In the genomic region with DNA sequence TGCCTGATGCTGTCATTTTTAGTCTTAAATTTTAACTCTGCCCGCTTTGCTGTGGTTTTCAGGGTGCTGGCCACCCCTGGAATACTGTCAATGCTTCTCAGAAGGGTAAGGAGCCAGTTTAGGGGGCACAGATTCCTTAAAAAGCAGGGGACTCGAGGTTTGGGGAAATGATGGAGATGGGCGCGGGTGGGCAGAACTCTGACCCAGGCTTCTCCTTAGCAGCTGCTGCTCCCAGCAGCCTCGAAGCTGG, we compare ENCODE assay signal across 8 cellular contexts. TPM values are rescaled to one million over a fixed set of nuclear protein-coding genes. Genes with fewer than 3 reads are reported as not detected.
DNase-seq lines count a peak whose midpoint lies in the region; TF ChIP-seq lines count a peak whose summit lies in the region.

No MANE protein-coding gene starts in this region.

- DNase-seq in neural progenitor cell (ENCODE audit: low spot score): no peak
- DNase-seq in COLO829 (ENCODE audit: low spot score): no peak
- DNase-seq in activated CD8-positive, alpha-beta memory T cell treated with anti-CD3 and anti-CD28 coated beads, Interleukin-2, amount 50 U/mL, for 4 hours: no peak
- DNase-seq in activated CD4-positive, CD25-positive, alpha-beta regulatory T cell treated with anti-CD3 and anti-CD28 coated beads, Interleukin-2, amount 50 U/mL, for 72 hours: no peak
- no peak for DNase-seq in ureter (ENCODE audit: low spot score)

- H3K4me2 ChIP-seq in neural progenitor cell: peak overlapping the region; percentile 65

- peak overlapping the region in 3 of 4 donors; percentile 61 to 89 (median 88) for H3K4me3 Mint-ChIP-seq in IgD-negative memory B cell
- H3K4me3 Mint-ChIP-seq in dendritic cell treated with granulocyte-macrophage colony-stimulating factor and Interleukin-4, amounts not matched to agents 40 ng/mL and 50 ng/mL, for 4 days: no peak overlapping the region
- peak overlapping the region; percentile 39 for H3K4me3 Mint-ChIP-seq in neural progenitor cell

- TF ChIP-seq CTCF in neural progenitor cell (IDR thresholded peaks at IDR 0.05): no peak

- H3K36me3 Mint-ChIP-seq in IgD-negative memory B cell: peaks cover 6% of the 10 kb centered on the region
- peaks cover 93% of the 10 kb centered on the region for H3K36me3 Mint-ChIP-seq in dendritic cell treated with granulocyte-macrophage colony-stimulating factor and Interleukin-4, amounts not matched to agents 40 ng/mL and 50 ng/mL, for 4 days (ENCODE audit: low read depth)
- peaks cover 10% of the 10 kb centered on the region for H3K36me3 Mint-ChIP-seq in neural progenitor cell

- H3K4me1 Mint-ChIP-seq in IgD-negative memory B cell (peaks cover 24 to 34% (median 24%) of the 10 kb centered on the region in 3 donors), neural progenitor cell (peaks cover 33% of the 10 kb centered on the region)
- H3K4me1 Mint-ChIP-seq in dendritic cell treated with granulocyte-macrophage colony-stimulating factor and Interleukin-4, amounts not matched to agents 40 ng/mL and 50 ng/mL, for 4 days (ENCODE audit: low read depth): peaks cover 82% of the 10 kb centered on the region

- H3K9me3 ChIP-seq in neural progenitor cell (ENCODE audit: low read depth): no peaks in the 10 kb centered on the region

- peak overlapping the region in 2 of 3 donors; percentile 67 to 91 for H3K27ac Mint-ChIP-seq in IgD-negative memory B cell
- H3K27ac Mint-ChIP-seq in dendritic cell treated with granulocyte-macrophage colony-stimulating factor and Interleukin-4, amounts not matched to agents 40 ng/mL and 50 ng/mL, for 4 days: peak overlapping the region; percentile 55
- no peak overlapping the region for H3K27ac Mint-ChIP-seq in neural progenitor cell

- H3K4me1 ChIP-seq in ACC112 (ENCODE audit: control insufficient read depth, insufficient read depth, low read length, unreplicated experiment): peaks cover 14% of the 10 kb centered on the region
- H3K4me1 ChIP-seq in neural progenitor cell: peaks cover 25% of the 10 kb centered on the region

- H3K9me3 Mint-ChIP-seq in IgD-negative memory B cell: no peaks in the 10 kb centered on the region
- no peaks in the 10 kb centered on the region for H3K9me3 Mint-ChIP-seq in dendritic cell treated with granulocyte-macrophage colony-stimulating factor and Interleukin-4, amounts not matched to agents 40 ng/mL and 50 ng/mL, for 4 days
- no peaks in the 10 kb centered on the region for H3K9me3 Mint-ChIP-seq in neural progenitor cell

- no peak overlapping the region for H2AFZ ChIP-seq in ACC112 (ENCODE audit: low read length, unreplicated experiment)
- no peak overlapping the region for H2AFZ ChIP-seq in neural progenitor cell (replicated peaks)

- intact Hi-C loops in dendritic cell treated with granulocyte-macrophage colony-stimulating factor and Interleukin-4, amounts not matched to agents 40 ng/mL and 50 ng/mL, for 4 days (cut with micrococcal nuclease): no loop called here

- H3K79me2 ChIP-seq in ACC112 (ENCODE audit: control insufficient read depth, insufficient read depth, low read length, unreplicated experiment) (no peaks in the 10 kb centered on the region), neural progenitor cell (ENCODE audit: low read depth) (no peaks in the 10 kb centered on the region)

- no peaks in the 10 kb centered on the region for H4K20me1 ChIP-seq in neural progenitor cell (ENCODE audit: low read depth)

- H3K27me3 ChIP-seq in ACC112 (ENCODE audit: insufficient read depth, low read length) (no peaks in the 10 kb centered on the region), neural progenitor cell (no peaks in the 10 kb centered on the region)

- peaks cover 36% of the 10 kb centered on the region for H3F3A ChIP-seq in neural progenitor cell (ENCODE audit: low read depth)

- no peak overlapping the region for H3K9ac ChIP-seq in neural progenitor cell

- H3K27ac ChIP-seq in ACC112 (ENCODE audit: low read depth, low read length) (peak overlapping the region; percentile 3; the same call in 1 of the 2 replicates), neural progenitor cell (no peak overlapping the region)

- H3K36me3 ChIP-seq in ACC112 (ENCODE audit: insufficient read depth, low read length) (no peaks in the 10 kb centered on the region), neural progenitor cell (no peaks in the 10 kb centered on the region)

- H3K27me3 Mint-ChIP-seq in IgD-negative memory B cell (no peaks in the 10 kb centered on the region), neural progenitor cell (ENCODE audit: insufficient read depth, low read depth) (no peaks in the 10 kb centered on the region)
- H3K27me3 Mint-ChIP-seq in dendritic cell treated with granulocyte-macrophage colony-stimulating factor and Interleukin-4, amounts not matched to agents 40 ng/mL and 50 ng/mL, for 4 days: no peaks in the 10 kb centered on the region

- H3K4me3 ChIP-seq in ACC112 (ENCODE audit: low read depth, low read length) (no peak overlapping the region), neural progenitor cell (no peak overlapping the region)

RNA-seq across cellular contexts. Expression of a gene that starts 23.7 kb away (rescaled TPM):
- polyA plus RNA-seq in IgD-negative memory B cell: 63.0 TPM
- total RNA-seq in neural progenitor cell (ENCODE audit: low replicate concordance) (6.7 and 10.0 TPM in 2 replicates), ureter (37.4 TPM)

RNA-seq across cellular contexts. Expression of a gene that starts 35.8 kb away (rescaled TPM):
- 60.4 TPM for polyA plus RNA-seq in IgD-negative memory B cell
- 90.7 and 96.4 TPM in 2 replicates for total RNA-seq in neural progenitor cell (ENCODE audit: low replicate concordance)
- 64.0 TPM for total RNA-seq in ureter
